In the genomic region with DNA sequence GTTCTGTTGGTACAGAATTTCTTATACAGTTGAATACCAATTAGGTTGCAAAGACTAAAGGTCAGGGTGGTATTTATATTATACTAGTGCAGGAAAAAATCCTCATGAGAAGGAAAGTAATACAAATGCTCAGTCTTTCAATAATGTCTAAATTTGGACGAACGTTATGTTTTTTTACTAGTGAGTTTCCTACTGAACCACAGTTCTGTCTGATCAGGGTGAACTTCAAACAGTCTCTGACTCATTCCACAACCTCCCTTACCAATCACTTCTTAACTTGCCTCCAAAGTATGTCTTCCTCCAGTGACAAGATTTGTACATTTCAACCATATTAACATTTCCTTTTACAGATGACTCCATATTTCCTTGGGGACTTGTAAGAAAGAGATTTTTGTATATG, we compare ENCODE assay signal across 9 cellular contexts. TPM values are rescaled to one million over a fixed set of nuclear protein-coding genes. Genes with fewer than 3 reads are reported as not detected.
DNase-seq lines count a peak whose midpoint lies in the region; ATAC-seq and TF ChIP-seq lines count a peak whose summit lies in the region.
"Had no signal": no experiment of that assay in that cellular context is flagged by ENCODE, and none has a peak within 500 bp of the region (broad histone marks: within the 10 kb centered on the region; RNA-seq: fewer than 3 reads in every experiment).

No MANE protein-coding gene starts in this region.

- no peaks in the 10 kb centered on the region for H3K79me2 ChIP-seq in ACC112 (ENCODE audit: control insufficient read depth, insufficient read depth, low read length, unreplicated experiment)

- H3K4me3 ChIP-seq in ACC112 (ENCODE audit: low read depth, low read length), result no peak overlapping the region

- H3K27me3 ChIP-seq in ACC112 (ENCODE audit: insufficient read depth, low read length), result no peaks in the 10 kb centered on the region

- no peak for TF ChIP-seq CTCF in omental fat pad (IDR thresholded peaks at IDR 0.05)

- peak overlapping the region; percentile 44 for H2AFZ ChIP-seq in ACC112 (ENCODE audit: low read length, unreplicated experiment)

- ATAC-seq in GM19043 (IDR thresholded peaks at IDR 0.05; ENCODE audit: low read depth, unreplicated experiment), result peak; percentile 91
- peak; percentile 98 for ATAC-seq in HG02981 (IDR thresholded peaks at IDR 0.05; ENCODE audit: unreplicated experiment)
- no peak for ATAC-seq in omental fat pad (ENCODE audit: low FRiP score)

- H3K36me3 ChIP-seq in ACC112 (ENCODE audit: insufficient read depth, low read length), result no peaks in the 10 kb centered on the region

- intact Hi-C loops in posterior cingulate gyrus (cut with DNase I), result loop anchor here (10.0 kb wide), 1 partner anchor 188 kb away; a partner anchor contains a TSS

- H3K27ac ChIP-seq in ACC112 (ENCODE audit: low read depth, low read length), result peak overlapping the region; percentile 60

- H3K27ac Mint-ChIP-seq in T-helper 2 cell treated with Interferon-gamma antibody and Interleukin-4, amounts not matched to agents 5 μg/mL and 100 μg/mL, for 36 hours, result peak overlapping the region; percentile 22
- no peak overlapping the region for H3K27ac Mint-ChIP-seq in immature natural killer cell

- H3K9me3 Mint-ChIP-seq in T-helper 2 cell treated with Interferon-gamma antibody and Interleukin-4, amounts not matched to agents 5 μg/mL and 100 μg/mL, for 36 hours, result peaks cover 10% of the 10 kb centered on the region
- H3K9me3 Mint-ChIP-seq in immature natural killer cell, result peaks cover 0 to 2% (median 0%) of the 10 kb centered on the region in 6 donors

- peaks cover 4% of the 10 kb centered on the region for H3K36me3 Mint-ChIP-seq in T-helper 2 cell treated with Interferon-gamma antibody and Interleukin-4, amounts not matched to agents 5 μg/mL and 100 μg/mL, for 36 hours (ENCODE audit: low read depth)
- H3K36me3 Mint-ChIP-seq in immature natural killer cell, result no peaks in the 10 kb centered on the region

- peak overlapping the region; percentile 30 for H3K4me3 Mint-ChIP-seq in T-helper 2 cell treated with Interferon-gamma antibody and Interleukin-4, amounts not matched to agents 5 μg/mL and 100 μg/mL, for 36 hours
- no peak overlapping the region for H3K4me3 Mint-ChIP-seq in immature natural killer cell

- peak; percentile 27 for DNase-seq in T-helper 2 cell treated with Interferon-gamma antibody and Interleukin-4, amounts not matched to agents 5 μg/mL and 100 μg/mL, for 36 hours (ENCODE audit: low spot score)
- no peak for DNase-seq in immature natural killer cell
- DNase-seq in inferior parietal cortex (ENCODE audit: extremely low spot score), result no peak
- DNase-seq in omental fat pad (ENCODE audit: low spot score), result no peak
- DNase-seq in posterior cingulate gyrus, result no peak
- DNase-seq: cortex of kidney had no signal

- peaks cover 27% of the 10 kb centered on the region for H3K4me1 Mint-ChIP-seq in T-helper 2 cell treated with Interferon-gamma antibody and Interleukin-4, amounts not matched to agents 5 μg/mL and 100 μg/mL, for 36 hours (ENCODE audit: low read depth)
- no peaks in the 10 kb centered on the region for H3K4me1 Mint-ChIP-seq in immature natural killer cell

- H3K4me1 ChIP-seq in ACC112 (ENCODE audit: control insufficient read depth, insufficient read depth, low read length, unreplicated experiment), result peaks cover 20% of the 10 kb centered on the region

- H3K27me3 Mint-ChIP-seq in T-helper 2 cell treated with Interferon-gamma antibody and Interleukin-4, amounts not matched to agents 5 μg/mL and 100 μg/mL, for 36 hours (ENCODE audit: low read depth), result peaks cover 19% of the 10 kb centered on the region
- H3K27me3 Mint-ChIP-seq in immature natural killer cell (ENCODE audit: low read depth in 3 of 3), result peaks cover 0 to 9% (median 7%) of the 10 kb centered on the region in 3 donors

RNA-seq across cellular contexts. Expression of a gene that starts 3.4 kb away (rescaled TPM):
- not detected for polyA plus RNA-seq in immature natural killer cell
- not detected for total RNA-seq in omental fat pad

RNA-seq across cellular contexts. Expression of a gene that starts 36.3 kb away (rescaled TPM):
- 1 to 10 TPM in 2 of 3 donors, not detected in 1; 3.8 to 7.2 TPM for polyA plus RNA-seq in immature natural killer cell
- total RNA-seq in omental fat pad, result 10 to 100 TPM in 3 of 4 donors, 1 to 10 TPM in 1; 9.7 to 73.3 (median 33.2) TPM
